22 cellular contexts compared by ENCODE assay signal in the genomic region with DNA sequence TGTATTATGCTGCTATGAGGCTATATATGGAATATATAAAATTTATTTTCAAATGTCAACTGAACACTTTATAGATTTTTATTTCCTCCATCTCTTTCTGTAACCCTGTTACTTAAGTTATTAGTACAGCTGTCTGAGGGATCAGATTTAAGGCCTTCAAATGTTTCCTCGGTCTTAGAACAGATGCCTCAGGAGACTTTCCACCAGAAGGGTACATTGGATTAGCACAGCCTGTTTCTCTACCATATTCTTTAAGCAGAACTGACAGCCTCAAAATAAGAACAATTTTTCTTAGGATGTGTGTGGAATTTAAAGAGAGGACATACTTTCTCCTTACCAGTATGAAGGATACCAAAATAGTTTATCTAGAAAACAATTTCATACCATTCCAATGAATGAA. TPM values are rescaled to one million over a fixed set of nuclear protein-coding genes. Genes with fewer than 3 reads are reported as not detected.
A peak's percentile ranks its signal among the peaks of the same experiment; 100 is the strongest.
DNase-seq lines count a peak whose midpoint lies in the region; ATAC-seq and TF ChIP-seq lines count a peak whose summit lies in the region.
"Had no signal": no experiment of that assay in that cellular context is flagged by ENCODE, and none has a peak within 500 bp of the region (broad histone marks: within the 10 kb centered on the region; RNA-seq: fewer than 3 reads in every experiment).

No MANE protein-coding gene starts in this region.

- TF ChIP-seq CTCF in PC-9 (conservative IDR thresholded peaks at IDR 0.05) = no peak
- no peak for TF ChIP-seq CTCF in CD8-positive, alpha-beta T cell (IDR thresholded peaks at IDR 0.05)

- ATAC-seq in activated T-cell treated with anti-CD3 and anti-CD28 coated beads, Interleukin-2, amount 50 U/mL, for 4 hours = no peak
- ATAC-seq in CD8-positive, alpha-beta T cell = no peak
- ATAC-seq: A549, GM12878, HepG2 had no signal

- H3K27ac ChIP-seq in PC-9 = no peak overlapping the region
- H3K27ac ChIP-seq in CD8-positive, alpha-beta T cell (ENCODE audit: low read depth, low read length) = no peak overlapping the region
- H3K27ac ChIP-seq: 22Rv1, A549, C4-2B had no signal

- H3K36me3 Mint-ChIP-seq in activated T-cell treated with anti-CD3 and anti-CD28 coated beads, Interleukin-2, amount 50 U/mL, for 4 hours (ENCODE audit: insufficient read depth) = no peaks in the 10 kb centered on the region
- H3K36me3 Mint-ChIP-seq in CD8-positive, alpha-beta T cell = no peaks in the 10 kb centered on the region

- H3K27ac Mint-ChIP-seq in CD8-positive, alpha-beta T cell = no peak overlapping the region
- H3K27ac Mint-ChIP-seq: CD4-positive, alpha-beta T cell had no signal

- H3K4me2 ChIP-seq in PC-9 = no peak overlapping the region
- H3K4me2 ChIP-seq: A549 had no signal

- H3F3A ChIP-seq in PC-9 (ENCODE audit: insufficient read depth, low read depth) = no peaks in the 10 kb centered on the region

- H4K20me1 ChIP-seq in PC-9 (ENCODE audit: insufficient read depth) = no peaks in the 10 kb centered on the region

- H3K27me3 Mint-ChIP-seq in activated T-cell treated with anti-CD3 and anti-CD28 coated beads, Interleukin-2, amount 50 U/mL, for 4 hours (ENCODE audit: low read depth) = no peaks in the 10 kb centered on the region
- H3K27me3 Mint-ChIP-seq in CD8-positive, alpha-beta T cell (ENCODE audit: low read depth) = no peaks in the 10 kb centered on the region
- H3K27me3 Mint-ChIP-seq: CD4-positive, alpha-beta T cell had no signal

- intact Hi-C loops in PC-9 (cut with micrococcal nuclease; ENCODE audit: unreplicated experiment) = no loop called here
- intact Hi-C loops in CD8-positive, alpha-beta T cell (cut with DNase I, micrococcal nuclease) = no loop called here

- H3K4me3 Mint-ChIP-seq in activated T-cell treated with anti-CD3 and anti-CD28 coated beads, Interleukin-2, amount 50 U/mL, for 4 hours = no peak overlapping the region
- H3K4me3 Mint-ChIP-seq in CD8-positive, alpha-beta T cell = no peak overlapping the region
- H3K4me3 Mint-ChIP-seq: CD4-positive, alpha-beta T cell had no signal

- H3K9me3 Mint-ChIP-seq in activated T-cell treated with anti-CD3 and anti-CD28 coated beads, Interleukin-2, amount 50 U/mL, for 4 hours = peaks cover 6% of the 10 kb centered on the region
- peaks cover 2% of the 10 kb centered on the region for H3K9me3 Mint-ChIP-seq in CD8-positive, alpha-beta T cell
- H3K9me3 Mint-ChIP-seq: CD4-positive, alpha-beta T cell had no signal

- 0 out of 2 replicates have a peak overlapping the region, but pooled peaks have one; percentile 64 for H2AFZ ChIP-seq in PC-9

- no peaks in the 10 kb centered on the region for H3K36me3 ChIP-seq in PC-9 (ENCODE audit: low read depth)
- no peaks in the 10 kb centered on the region for H3K36me3 ChIP-seq in CD8-positive, alpha-beta T cell (ENCODE audit: insufficient read depth, low read length)
- H3K36me3 ChIP-seq: HAP-1 had no signal

- H3K9me2 ChIP-seq in PC-9 (ENCODE audit: insufficient read depth) = no peaks in the 10 kb centered on the region

- DNase-seq in NCI-H2171 treated with DMSO at 0.1 percent for 48 hours (lab: John Stamatoyannopoulos, UW) (peak; percentile 46), NCI-H2171 (lab: John Stamatoyannopoulos, UW) (no peak), PC-9 (no peak), myocyte (ENCODE audit: low read depth) (peak; percentile 53), NCI-H146 treated with DMSO at 0.1 percent for 48 hours (lab: John Stamatoyannopoulos, UW; ENCODE audit: unreplicated experiment) (no peak), D341Med (ENCODE audit: low spot score) (no peak)
- no peak for DNase-seq in activated T-cell treated with anti-CD3 and anti-CD28 coated beads, Interleukin-2, amount 50 U/mL, for 4 hours
- no peak for DNase-seq in CD8-positive, alpha-beta T cell
- DNase-seq: AML-193; Calu3; CD4-positive, alpha-beta T cell; DMS 273 treated with DMSO at 0.1 percent for 48 hours; DMS53; DND-41; EL had no signal

- POLR2A ChIA-PET in PC-9 (lab: Charles Lee; ENCODE audit: unreplicated experiment) = no interaction called here
- POLR2A ChIA-PET in CD8-positive, alpha-beta T cell (lab: Charles Lee) = no interaction called here

- no peaks in the 10 kb centered on the region for H3K4me1 ChIP-seq in PC-9 (replicated peaks; ENCODE audit: insufficient read depth)
- H3K4me1 ChIP-seq in CD8-positive, alpha-beta T cell (ENCODE audit: insufficient read depth, low read length) = no peaks in the 10 kb centered on the region
- H3K4me1 ChIP-seq: A549, HAP-1 had no signal

- no peaks in the 10 kb centered on the region for H3K9me3 ChIP-seq in PC-9 (ENCODE audit: insufficient read depth, low read depth)
- no peaks in the 10 kb centered on the region for H3K9me3 ChIP-seq in CD8-positive, alpha-beta T cell (ENCODE audit: low read length)
- H3K9me3 ChIP-seq: A549, HAP-1 had no signal

- no peaks in the 10 kb centered on the region for H3K79me2 ChIP-seq in PC-9 (ENCODE audit: low read depth)

- H3K4me3 ChIP-seq in PC-9 = no peak overlapping the region
- no peak overlapping the region for H3K4me3 ChIP-seq in CD8-positive, alpha-beta T cell (ENCODE audit: low read depth, low read length)
- H3K4me3 ChIP-seq: A549, GM12878, HAP-1 had no signal

- CTCF ChIA-PET in PC-9 (lab: Charles Lee) = no interaction called here
- CTCF ChIA-PET in CD8-positive, alpha-beta T cell (lab: Charles Lee) = no interaction called here

- no peaks in the 10 kb centered on the region for H3K27me3 ChIP-seq in PC-9 (ENCODE audit: insufficient read depth, low read depth)
- H3K27me3 ChIP-seq in CD8-positive, alpha-beta T cell (ENCODE audit: insufficient read depth, low read length) = no peaks in the 10 kb centered on the region

- BruUV-seq in PC-9 (replicated peaks; lab: Mats Ljungman, UMichigan) = no TSS peak

- no peaks in the 10 kb centered on the region for H3K4me1 Mint-ChIP-seq in activated T-cell treated with anti-CD3 and anti-CD28 coated beads, Interleukin-2, amount 50 U/mL, for 4 hours (ENCODE audit: low read depth)
- no peaks in the 10 kb centered on the region for H3K4me1 Mint-ChIP-seq in CD8-positive, alpha-beta T cell (ENCODE audit: low read depth)

RNA-seq across cellular contexts. Expression of gene HGF, which starts 53.0 kb away (rescaled TPM):
- total RNA-seq in PC-9 (2021) (not detected in 2 replicates), myocyte (5.3 and 5.6 TPM in 2 replicates)
- polyA plus RNA-seq in myocyte (2012) = 0.23 TPM
- under 1 TPM in 1 of 3 donors, not detected in 2; 0.16 TPM for total RNA-seq in activated T-cell treated with anti-CD3 and anti-CD28 coated beads, Interleukin-2, amount 50 U/mL, for 4 hours
- total RNA-seq in CD8-positive, alpha-beta T cell = not detected
- total RNA-seq: Calu3; CD4-positive, alpha-beta T cell; G401; HepG2 had no signal
- polyA plus RNA-seq: HepG2 had no signal

Comparison
In these comparisons a context has a peak if more than half of its experiments do, and no peak if none do; other contexts are left out.
1. DNase-seq: peak in NCI-H2171 treated with DMSO at 0.1 percent for 48 hours (single experiment) and myocyte (single experiment); none in NCI-H2171 (single experiment), PC-9 (0 of 2), NCI-H146 treated with DMSO at 0.1 percent for 48 hours (single experiment), activated T-cell treated with anti-CD3 and anti-CD28 coated beads, Interleukin-2, amount 50 U/mL, for 4 hours (single experiment), CD8-positive, alpha-beta T cell (0 of 7) and D341Med (single experiment).